ENCODE assay signal across 8 cellular contexts in the genomic region with DNA sequence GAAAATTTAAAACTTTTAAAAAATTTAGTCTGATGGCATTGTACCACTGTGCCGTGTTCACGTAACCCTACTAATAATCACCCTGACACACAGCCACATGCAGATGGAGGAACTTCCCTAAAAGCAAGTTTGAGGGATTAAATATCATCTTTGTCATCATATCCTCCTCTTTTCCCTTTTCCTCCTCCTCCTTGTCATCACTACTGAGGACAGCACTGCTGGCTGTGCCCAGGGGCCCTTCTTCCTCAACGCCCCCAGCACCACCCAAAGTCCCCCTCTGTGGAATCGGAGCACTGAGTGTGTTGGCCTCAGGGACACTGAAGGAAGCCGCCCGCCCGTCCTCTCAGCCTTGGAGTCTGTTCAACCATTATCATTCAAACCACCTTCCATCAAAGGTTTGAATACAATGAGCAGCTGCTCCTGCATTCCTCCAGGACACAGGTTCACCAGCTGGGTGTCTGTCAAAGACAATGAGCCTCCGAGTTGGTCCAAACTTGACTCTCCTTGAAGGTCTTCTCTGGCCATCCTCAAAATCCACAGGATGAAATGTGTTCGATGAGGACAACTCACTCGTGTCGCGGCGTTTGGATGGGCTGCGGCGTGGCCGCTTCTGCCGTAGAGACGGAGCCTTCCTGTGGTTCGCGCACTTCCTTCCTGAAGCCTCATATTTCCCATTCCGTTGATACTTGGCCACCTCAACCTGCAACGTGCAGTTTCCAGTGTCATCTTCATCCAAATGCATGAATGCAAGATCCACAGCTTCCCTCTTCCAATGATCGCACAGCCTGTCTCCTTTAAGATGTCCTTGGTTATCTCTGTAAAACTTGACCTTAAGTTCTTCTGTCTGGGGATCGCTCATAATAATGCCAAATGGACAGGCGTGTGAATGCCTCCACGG. TPM values are rescaled to one million over a fixed set of nuclear protein-coding genes. Genes with fewer than 3 reads are reported as not detected.
A peak's percentile ranks its signal among the peaks of the same experiment; 100 is the strongest.
DNase-seq lines count a peak whose midpoint lies in the region; ATAC-seq, FAIRE-seq and TF ChIP-seq lines count a peak whose summit lies in the region.

No MANE protein-coding gene starts in this region.

- no peaks in the 10 kb centered on the region for H3K27me3 Mint-ChIP-seq in activated naive CD4-positive, alpha-beta T cell treated with anti-CD3 and anti-CD28 coated beads, Interleukin-2, amount 10 ng/mL, durations not matched to agents 7 days and 5 days
- H3K27me3 Mint-ChIP-seq in stimulated activated memory B cell treated with anti-CD40 and anti-IgM and Interleukin-4, amounts not matched to agents 10 μg/mL and 1 μg/mL and 100 μg/mL, for 72 hours, result no peaks in the 10 kb centered on the region

- no peaks in the 10 kb centered on the region for H3K9me1 ChIP-seq in keratinocyte (ENCODE audit: control insufficient read depth, extremely low read depth, insufficient read depth, low read length)

- H2AFZ ChIP-seq in keratinocyte (ENCODE audit: control insufficient read depth, low read length), result peak overlapping the region; percentile 96

- H4K20me1 ChIP-seq in keratinocyte (ENCODE audit: control insufficient read depth, extremely low read depth, insufficient read depth, low read length), result no peaks in the 10 kb centered on the region

- H3K4me2 ChIP-seq in keratinocyte (ENCODE audit: control insufficient read depth, extremely low read depth, insufficient read depth, low read depth, low read length), result peak overlapping the region; percentile 93

- no peak for FAIRE-seq in keratinocyte (lab: Jason Lieb, UNC)

- peak overlapping the region; percentile 73 for H3K4me3 Mint-ChIP-seq in activated naive CD4-positive, alpha-beta T cell treated with anti-CD3 and anti-CD28 coated beads, Interleukin-2, amount 10 ng/mL, durations not matched to agents 7 days and 5 days
- peak overlapping the region; percentile 94 for H3K4me3 Mint-ChIP-seq in stimulated activated memory B cell treated with anti-CD40 and anti-IgM and Interleukin-4, amounts not matched to agents 10 μg/mL and 1 μg/mL and 100 μg/mL, for 72 hours

- H3K9me3 Mint-ChIP-seq in activated naive CD4-positive, alpha-beta T cell treated with anti-CD3 and anti-CD28 coated beads, Interleukin-2, amount 10 ng/mL, durations not matched to agents 7 days and 5 days, result no peaks in the 10 kb centered on the region
- no peaks in the 10 kb centered on the region for H3K9me3 Mint-ChIP-seq in stimulated activated memory B cell treated with anti-CD40 and anti-IgM and Interleukin-4, amounts not matched to agents 10 μg/mL and 1 μg/mL and 100 μg/mL, for 72 hours

- peak; percentile 44 for DNase-seq in NCI-H526 treated with DMSO at 0.1 percent for 48 hours (lab: John Stamatoyannopoulos, UW)
- DNase-seq in activated naive CD4-positive, alpha-beta T cell treated with anti-CD3 and anti-CD28 coated beads, Interleukin-2, amount 10 ng/mL, durations not matched to agents 7 days and 5 days, result peak; percentile 46
- DNase-seq in keratinocyte (ENCODE audit: low read depth, low spot score), result no peak
- no peak for DNase-seq in SK-N-DZ (ENCODE audit: low spot score)
- DNase-seq in NCI-H1092 treated with DMSO at 0.1 percent for 48 hours (lab: John Stamatoyannopoulos, UW), result no peak
- no peak for DNase-seq in 8988T

- no peaks in the 10 kb centered on the region for H3K79me2 ChIP-seq in keratinocyte (ENCODE audit: control insufficient read depth, insufficient read depth, low read length)

- H3K36me3 Mint-ChIP-seq in activated naive CD4-positive, alpha-beta T cell treated with anti-CD3 and anti-CD28 coated beads, Interleukin-2, amount 10 ng/mL, durations not matched to agents 7 days and 5 days, result peaks cover 27% of the 10 kb centered on the region
- H3K36me3 Mint-ChIP-seq in stimulated activated memory B cell treated with anti-CD40 and anti-IgM and Interleukin-4, amounts not matched to agents 10 μg/mL and 1 μg/mL and 100 μg/mL, for 72 hours, result peaks cover 21% of the 10 kb centered on the region

- TF ChIP-seq CTCF in keratinocyte (optimal IDR thresholded peaks at IDR 0.05 in 1 of 3, IDR thresholded peaks at IDR 0.05 in 1 of 3, conservative IDR thresholded peaks at IDR 0.05 in 1 of 3; ENCODE audit: extremely low read depth in 1 of 3, insufficient read depth in 2 of 3, low read length in 3 of 3), result no peak

- peaks cover 73% of the 10 kb centered on the region for H3K4me1 Mint-ChIP-seq in activated naive CD4-positive, alpha-beta T cell treated with anti-CD3 and anti-CD28 coated beads, Interleukin-2, amount 10 ng/mL, durations not matched to agents 7 days and 5 days
- peaks cover 55% of the 10 kb centered on the region for H3K4me1 Mint-ChIP-seq in stimulated activated memory B cell treated with anti-CD40 and anti-IgM and Interleukin-4, amounts not matched to agents 10 μg/mL and 1 μg/mL and 100 μg/mL, for 72 hours

- peaks cover 20% of the 10 kb centered on the region for H3K4me1 ChIP-seq in keratinocyte (ENCODE audit: control insufficient read depth, extremely low read depth, insufficient read depth, low read length)

- H3K9me3 ChIP-seq in keratinocyte (ENCODE audit: control insufficient read depth, low read depth, low read length), result no peaks in the 10 kb centered on the region

- CTCF ChIA-PET in activated naive CD4-positive, alpha-beta T cell treated with anti-CD3 and anti-CD28 coated beads, Interleukin-2, amount 10 ng/mL, durations not matched to agents 7 days and 5 days (lab: Charles Lee), result interaction anchor here (0.7 to 1.5 kb wide), 4 partner anchors 21 to 232 kb away, joined by 3 to 6 read pairs (median 4); no protein-coding TSS in a partner anchor

- H3K27ac Mint-ChIP-seq in activated naive CD4-positive, alpha-beta T cell treated with anti-CD3 and anti-CD28 coated beads, Interleukin-2, amount 10 ng/mL, durations not matched to agents 7 days and 5 days, result peak overlapping the region; percentile 91
- H3K27ac Mint-ChIP-seq in stimulated activated memory B cell treated with anti-CD40 and anti-IgM and Interleukin-4, amounts not matched to agents 10 μg/mL and 1 μg/mL and 100 μg/mL, for 72 hours, result peak overlapping the region; percentile 99

- peak overlapping the region; percentile 72 for H3K9ac ChIP-seq in keratinocyte (ENCODE audit: control insufficient read depth, extremely low read depth, insufficient read depth, low read length)

- peak overlapping the region in 2 of 3 experiments; percentile 54 to 67 for H3K4me3 ChIP-seq in keratinocyte (ENCODE audit: control insufficient read depth in 2 of 3, extremely low read depth in 1 of 3, insufficient read depth in 2 of 3, low read depth in 1 of 3, low read length in 3 of 3)

- no peaks in the 10 kb centered on the region for H3K27me3 ChIP-seq in keratinocyte (ENCODE audit: control insufficient read depth, extremely low read depth, insufficient read depth, low read length)

- peak; percentile 3 for ATAC-seq in GM18870 (IDR thresholded peaks at IDR 0.05; ENCODE audit: unreplicated experiment)
- no peak for ATAC-seq in stimulated activated memory B cell treated with anti-CD40 and anti-IgM and Interleukin-4, amounts not matched to agents 10 μg/mL and 1 μg/mL and 100 μg/mL, for 72 hours

- H3K27ac ChIP-seq in keratinocyte (ENCODE audit: control insufficient read depth, insufficient read depth, low read length), result peak overlapping the region; percentile 93

- dilution Hi-C loops in keratinocyte (cut with MboI; ENCODE audit: extremely low pct_ligation_motif_present, low sequenced_read_pairs), result no loop called here

- H3K36me3 ChIP-seq in keratinocyte (ENCODE audit: control insufficient read depth in 2 of 2, extremely low read depth in 1 of 2, insufficient read depth in 2 of 2, low read length in 2 of 2), result no peaks in the 10 kb centered on the region

RNA-seq across cellular contexts. Expression of a gene that starts 23.3 kb away (rescaled TPM):
- 22.2 to 24.0 TPM (median 22.9 TPM) in 3 replicates for polyA plus RNA-seq in keratinocyte
- polyA plus RNA-seq in keratinocyte (2011; ENCODE audit: low read depth), result 40.7 TPM
- 19.0 and 24.6 TPM in 2 replicates for polyA plus RNA-seq in keratinocyte (2011; cell fraction: cytosol; rRNA removed)
- polyA plus RNA-seq in keratinocyte (2011; cell fraction: nucleus; rRNA removed), result 14.2 and 14.7 TPM in 2 replicates
- polyA plus RNA-seq in keratinocyte (2012; ENCODE audit: low replicate concordance), result 18.6 and 22.2 TPM in 2 replicates
- 15.9 to 25.1 TPM (median 19.6 TPM) in 3 replicates for polyA minus RNA-seq in keratinocyte
- 12.9 TPM for polyA minus RNA-seq in keratinocyte (2011; cell fraction: cytosol; rRNA and poly(A)+ RNA removed)
- polyA minus RNA-seq in keratinocyte (2011; cell fraction: nucleus; rRNA and poly(A)+ RNA removed), result 4.2 and 4.8 TPM in 2 replicates
- 5.3 and 5.4 TPM in 2 replicates for polyA plus RNA-seq in SK-N-DZ (2014; cell fraction: cytosol; rRNA removed)
- polyA plus RNA-seq in SK-N-DZ (2014; cell fraction: nucleus; rRNA removed), result 2.5 and 2.8 TPM in 2 replicates

RNA-seq across cellular contexts. Expression of a gene that starts 45.3 kb away (rescaled TPM):
- 13.2 to 19.6 TPM (median 13.8 TPM) in 3 replicates for polyA plus RNA-seq in keratinocyte
- polyA plus RNA-seq in keratinocyte (2011; ENCODE audit: low read depth), result 19.5 TPM
- 11.7 and 14.0 TPM in 2 replicates for polyA plus RNA-seq in keratinocyte (2011; cell fraction: cytosol; rRNA removed)
- polyA plus RNA-seq in keratinocyte (2011; cell fraction: nucleus; rRNA removed), result 27.1 and 27.3 TPM in 2 replicates
- 13.0 and 16.3 TPM in 2 replicates for polyA plus RNA-seq in keratinocyte (2012; ENCODE audit: low replicate concordance)
- polyA minus RNA-seq in keratinocyte, result 10.9 to 15.4 TPM (median 12.8 TPM) in 3 replicates
- 9.2 TPM for polyA minus RNA-seq in keratinocyte (2011; cell fraction: cytosol; rRNA and poly(A)+ RNA removed)
- polyA minus RNA-seq in keratinocyte (2011; cell fraction: nucleus; rRNA and poly(A)+ RNA removed), result 11.9 and 23.2 TPM in 2 replicates
- polyA plus RNA-seq in SK-N-DZ (2014; cell fraction: cytosol; rRNA removed), result 2.3 and 3.1 TPM in 2 replicates
- 2.6 and 3.3 TPM in 2 replicates for polyA plus RNA-seq in SK-N-DZ (2014; cell fraction: nucleus; rRNA removed)

RNA-seq across cellular contexts. Expression of a gene that starts 51.6 kb away (rescaled TPM):
- polyA plus RNA-seq in keratinocyte, result 66.1 to 78.2 TPM (median 66.4 TPM) in 3 replicates
- polyA plus RNA-seq in keratinocyte (2011; ENCODE audit: low read depth), result 43.0 TPM
- 84.2 and 87.7 TPM in 2 replicates for polyA plus RNA-seq in keratinocyte (2011; cell fraction: cytosol; rRNA removed)
- polyA plus RNA-seq in keratinocyte (2011; cell fraction: nucleus; rRNA removed), result 72.5 and 77.2 TPM in 2 replicates
- 41.9 and 70.2 TPM in 2 replicates for polyA plus RNA-seq in keratinocyte (2012; ENCODE audit: low replicate concordance)
- 36.0 to 55.1 TPM (median 46.5 TPM) in 3 replicates for polyA minus RNA-seq in keratinocyte
- polyA minus RNA-seq in keratinocyte (2011; cell fraction: cytosol; rRNA and poly(A)+ RNA removed), result 46.2 TPM
- 18.0 and 28.6 TPM in 2 replicates for polyA minus RNA-seq in keratinocyte (2011; cell fraction: nucleus; rRNA and poly(A)+ RNA removed)
- 24.6 and 26.2 TPM in 2 replicates for polyA plus RNA-seq in SK-N-DZ (2014; cell fraction: cytosol; rRNA removed)
- polyA plus RNA-seq in SK-N-DZ (2014; cell fraction: nucleus; rRNA removed), result 22.0 and 25.7 TPM in 2 replicates

Comparison
In these comparisons a context has a peak if more than half of its experiments do, and no peak if none do; other contexts are left out.
1. DNase-seq: peak in NCI-H526 treated with DMSO at 0.1 percent for 48 hours (single experiment) and activated naive CD4-positive, alpha-beta T cell treated with anti-CD3 and anti-CD28 coated beads, Interleukin-2, amount 10 ng/mL, durations not matched to agents 7 days and 5 days (single experiment); none in keratinocyte (single experiment), SK-N-DZ (single experiment), NCI-H1092 treated with DMSO at 0.1 percent for 48 hours (single experiment) and 8988T (single experiment).